9 cellular contexts compared by ENCODE assay signal in the genomic region with DNA sequence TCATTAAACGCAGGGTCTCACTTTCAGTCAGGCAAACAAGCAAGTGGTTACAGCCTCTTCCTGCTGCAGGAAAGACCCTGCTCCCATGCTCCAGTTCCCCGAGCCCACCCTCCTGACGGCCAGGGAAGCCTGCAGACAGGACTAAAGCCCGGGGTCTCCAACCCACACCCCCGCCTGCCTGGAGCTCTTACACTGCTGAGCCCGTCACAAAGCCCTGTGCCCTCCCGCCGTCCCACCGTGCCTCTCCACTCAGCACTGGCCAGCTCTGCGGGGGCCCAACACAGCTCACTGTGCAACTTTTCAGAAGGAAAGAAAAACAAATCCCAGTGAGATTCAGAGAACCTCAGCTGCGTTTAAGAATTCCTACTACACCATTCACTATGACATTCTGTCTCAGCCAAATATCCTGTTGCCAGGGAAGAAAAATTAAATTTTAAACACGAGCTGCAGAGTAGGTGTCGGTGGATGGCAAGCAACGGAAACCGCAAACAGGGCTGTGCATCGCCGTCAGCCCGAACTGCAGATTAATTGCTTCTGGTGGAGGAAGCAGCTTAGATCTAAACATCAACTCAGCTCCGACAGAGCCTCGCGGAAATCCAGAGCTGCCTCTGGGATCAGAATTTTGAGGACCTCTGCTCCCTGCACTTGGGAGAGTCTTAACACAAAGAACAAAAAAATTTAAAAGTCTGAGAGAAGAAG.
DNase-seq lines count a peak whose midpoint lies in the region; ATAC-seq and TF ChIP-seq lines count a peak whose summit lies in the region.
"Had no signal": no experiment of that assay in that cellular context is flagged by ENCODE, and none has a peak within 500 bp of the region (broad histone marks: within the 10 kb centered on the region; RNA-seq: fewer than 3 reads in every experiment).

No MANE protein-coding gene starts in this region.

- H2BK5ac ChIP-seq in mesendoderm (ENCODE audit: low read length), result no peak overlapping the region

- H3K4me1 Mint-ChIP-seq in effector memory CD8-positive, alpha-beta T cell (ENCODE audit: low read depth in 2 of 2), result peaks cover 48 to 64% of the 10 kb centered on the region in 2 donors
- H3K4me1 Mint-ChIP-seq in type B pancreatic cell (ENCODE audit: unreplicated experiment), result peaks cover 11% of the 10 kb centered on the region

- H3K79me2 ChIP-seq in mesendoderm (ENCODE audit: control insufficient read depth, insufficient read depth, low read length), result no peaks in the 10 kb centered on the region

- no peak overlapping the region for H2BK15ac ChIP-seq in mesendoderm (replicated peaks; ENCODE audit: low read depth)

- peak overlapping the region; percentile 83 to 85 for H3K4me3 Mint-ChIP-seq in effector memory CD8-positive, alpha-beta T cell
- H3K4me3 Mint-ChIP-seq in type B pancreatic cell, result peak overlapping the region; percentile 60

- no peaks in the 10 kb centered on the region for H3K79me1 ChIP-seq in mesendoderm (ENCODE audit: low read length)

- no peaks in the 10 kb centered on the region for H3K27me3 Mint-ChIP-seq in effector memory CD8-positive, alpha-beta T cell
- peaks cover 36% of the 10 kb centered on the region for H3K27me3 Mint-ChIP-seq in type B pancreatic cell

- H4K5ac ChIP-seq in mesendoderm (ENCODE audit: low read length), result no peak overlapping the region

- H3K56ac ChIP-seq in mesendoderm (ENCODE audit: low read length), result no peak overlapping the region

- H2AK5ac ChIP-seq in mesendoderm (ENCODE audit: low read length), result no peak overlapping the region

- no peaks in the 10 kb centered on the region for H3K36me3 ChIP-seq in mesendoderm (ENCODE audit: control insufficient read depth, insufficient read depth, low read length)
- H3K36me3 ChIP-seq: esophagus squamous epithelium had no signal

- H3K36me3 Mint-ChIP-seq in effector memory CD8-positive, alpha-beta T cell (ENCODE audit: insufficient read depth), result no peaks in the 10 kb centered on the region
- H3K36me3 Mint-ChIP-seq in type B pancreatic cell, result no peaks in the 10 kb centered on the region

- no peak overlapping the region for H3K23ac ChIP-seq in mesendoderm (ENCODE audit: low read length)

- intact Hi-C loops in Right ventricle myocardium superior (cut with DNase I) (no loop called here), left cardiac atrium (cut with DNase I) (no loop called here)

- H3K9ac ChIP-seq in mesendoderm (ENCODE audit: low read length), result no peak overlapping the region

- no peaks in the 10 kb centered on the region for H3K27me3 ChIP-seq in mesendoderm (ENCODE audit: insufficient read depth, low read length, poor library complexity)

- DNase-seq in Right ventricle myocardium superior (peak; percentile 28), left cardiac atrium (no peak), type B pancreatic cell (ENCODE audit: extremely low spot score, unreplicated experiment) (no peak), hepatic stellate cell (ENCODE audit: low spot score) (no peak), DMS 273 (lab: John Stamatoyannopoulos, UW; ENCODE audit: unreplicated experiment) (no peak), mesendoderm (no peak)
- DNase-seq in activated CD4-positive, alpha-beta T cell treated with anti-CD3 and anti-CD28 coated beads for 4 hours, result peak; percentile 28 to 37
- peak; percentile 41 to 45 (median 44) for DNase-seq in effector memory CD8-positive, alpha-beta T cell
- DNase-seq: esophagus squamous epithelium had no signal

- H3K4me2 ChIP-seq in mesendoderm (ENCODE audit: low read length), result no peak overlapping the region

- no peak overlapping the region for H2BK120ac ChIP-seq in mesendoderm (ENCODE audit: low read depth, low read length)

- peaks cover under 1% of the 10 kb centered on the region for H3K4me1 ChIP-seq in mesendoderm (ENCODE audit: control insufficient read depth, low read depth, low read length)

- no peak overlapping the region for H3K4me3 ChIP-seq in mesendoderm (ENCODE audit: low read length)
- H3K4me3 ChIP-seq: esophagus squamous epithelium had no signal

- no peak overlapping the region for H4K8ac ChIP-seq in mesendoderm (ENCODE audit: low read depth, low read length)

- peak overlapping the region; percentile 83 to 88 for H3K27ac Mint-ChIP-seq in effector memory CD8-positive, alpha-beta T cell
- no peak overlapping the region for H3K27ac Mint-ChIP-seq in type B pancreatic cell

- TF ChIP-seq CTCF in type B pancreatic cell (conservative IDR thresholded peaks at IDR 0.05), result no peak

- H3K18ac ChIP-seq in mesendoderm (ENCODE audit: low read length), result no peak overlapping the region

- ATAC-seq in Right ventricle myocardium superior (ENCODE audit: poor library complexity), result no peak
- ATAC-seq in left cardiac atrium, result no peak
- peak; percentile 77 for ATAC-seq in effector memory CD8-positive, alpha-beta T cell (replicated peaks)

- H3K9me3 Mint-ChIP-seq in effector memory CD8-positive, alpha-beta T cell, result no peaks in the 10 kb centered on the region
- H3K9me3 Mint-ChIP-seq in type B pancreatic cell, result no peaks in the 10 kb centered on the region

- H3K4ac ChIP-seq in mesendoderm (ENCODE audit: low read depth, low read length), result no peak overlapping the region

- no CpG with 5 or more reads among the region's 21 CpGs for WGBS in mesendoderm (ENCODE audit: extremely low coverage, insufficient coverage, low lambda C conversion rate)

- H3K27ac ChIP-seq in mesendoderm (ENCODE audit: low read depth, low read length), result no peak overlapping the region
- H3K27ac ChIP-seq: esophagus squamous epithelium had no signal

Comparison
In these comparisons a context has a peak if more than half of its experiments do, and no peak if none do; other contexts are left out.
1. DNase-seq: peak in Right ventricle myocardium superior (single experiment), activated CD4-positive, alpha-beta T cell treated with anti-CD3 and anti-CD28 coated beads for 4 hours (2 of 2) and effector memory CD8-positive, alpha-beta T cell (3 of 3); none in left cardiac atrium (single experiment), type B pancreatic cell (single experiment), hepatic stellate cell (single experiment), DMS 273 (single experiment) and mesendoderm (single experiment).